In the genomic region with DNA sequence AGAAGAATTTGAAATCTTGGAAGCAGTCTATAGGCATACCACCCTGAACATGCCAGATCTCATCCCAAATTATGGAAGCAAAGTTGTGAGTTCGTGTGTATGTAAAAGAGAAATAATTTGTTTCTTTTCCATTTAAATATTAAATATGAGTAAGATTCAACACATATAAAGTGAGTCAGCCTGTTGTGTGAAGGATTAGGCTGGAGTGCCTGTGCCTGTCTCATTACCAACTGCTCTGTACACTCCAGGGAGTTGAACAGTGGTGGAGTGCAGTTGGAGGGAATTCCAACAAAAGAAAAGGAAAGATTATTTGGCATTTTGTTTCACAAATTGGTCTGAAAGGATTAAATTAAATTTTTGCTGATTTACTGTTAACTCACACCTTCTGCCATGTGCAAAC, we compare ENCODE assay signal across 19 cellular contexts.
"Had no signal": no experiment of that assay in that cellular context is flagged by ENCODE, and none has a peak within 500 bp of the region (broad histone marks: within the 10 kb centered on the region; RNA-seq: fewer than 3 reads in every experiment).

No MANE protein-coding gene starts in this region.

- H3K4me3 ChIP-seq: body of pancreas, coronary artery, esophagus squamous epithelium, gastrocnemius medialis, hepatocyte, prostate gland, smooth muscle cell, suprapubic skin had no signal

- H3K27ac ChIP-seq: body of pancreas, coronary artery, esophagus squamous epithelium, gastrocnemius medialis, hepatocyte, prostate gland, suprapubic skin had no signal

- H3K36me3 Mint-ChIP-seq: memory B cell, natural killer cell had no signal

- H3K79me2 ChIP-seq: hepatocyte had no signal

- H3K27ac Mint-ChIP-seq: activated CD4-positive, alpha-beta T cell treated with anti-CD3 and anti-CD28 coated beads, Interleukin-2, amount 10 ng/mL, durations not matched to agents 24 days and 14 days; activated CD8-positive, alpha-beta T cell treated with anti-CD3 and anti-CD28 coated beads, Interleukin-2, amount 10 ng/mL, durations not matched to agents 7 days and 5 days; activated naive CD4-positive, alpha-beta T cell treated with anti-CD3 and anti-CD28 coated beads, Interleukin-2, amount 50 U/mL, for 72 hours; memory B cell; natural killer cell; stimulated activated naive CD8-positive, alpha-beta T cell treated with anti-CD3 and anti-CD28 coated beads, Interleukin-15, Interleukin-2, amounts not matched to agents 100 ng/mL and 50 ng/mL, for 24 hours had no signal

- H3K4me1 ChIP-seq: body of pancreas, esophagus squamous epithelium, gastrocnemius medialis, prostate gland had no signal

- H3K4me3 Mint-ChIP-seq: activated CD4-positive, alpha-beta T cell treated with anti-CD3 and anti-CD28 coated beads, Interleukin-2, amount 10 ng/mL, durations not matched to agents 24 days and 14 days; activated CD8-positive, alpha-beta T cell treated with anti-CD3 and anti-CD28 coated beads, Interleukin-2, amount 10 ng/mL, durations not matched to agents 7 days and 5 days; memory B cell; natural killer cell; stimulated activated naive CD8-positive, alpha-beta T cell treated with anti-CD3 and anti-CD28 coated beads, Interleukin-15, Interleukin-2, amounts not matched to agents 100 ng/mL and 50 ng/mL, for 24 hours had no signal

- H3K9me3 ChIP-seq: body of pancreas, esophagus squamous epithelium, gastrocnemius medialis, prostate gland, suprapubic skin had no signal

- H3K9me3 Mint-ChIP-seq: activated CD4-positive, alpha-beta T cell treated with anti-CD3 and anti-CD28 coated beads, Interleukin-2, amount 10 ng/mL, durations not matched to agents 24 days and 14 days had no signal

- H3K4me1 Mint-ChIP-seq: activated CD4-positive, alpha-beta T cell treated with anti-CD3 and anti-CD28 coated beads, Interleukin-2, amount 10 ng/mL, durations not matched to agents 24 days and 14 days; memory B cell; natural killer cell had no signal

- DNase-seq: activated CD4-positive, alpha-beta T cell treated with anti-CD3 and anti-CD28 coated beads, Interleukin-2, amount 10 ng/mL, durations not matched to agents 24 days and 14 days; activated CD4-positive, CD25-positive, alpha-beta regulatory T cell; activated CD8-positive, alpha-beta memory T cell treated with anti-CD3 and anti-CD28 coated beads, Interleukin-2, amount 50 U/mL, for 4 hours; activated CD8-positive, alpha-beta T cell treated with anti-CD3 and anti-CD28 coated beads, Interleukin-2, amount 10 ng/mL, durations not matched to agents 7 days and 5 days; activated gamma-delta T cell; activated T-cell treated with anti-CD3 and anti-CD28 coated beads, Interleukin-2, amount 50 U/mL, for 48 hours; central memory CD4-positive, alpha-beta T cell; esophagus squamous epithelium; gastrocnemius medialis; natural killer cell had no signal

- H3K27me3 ChIP-seq: body of pancreas, esophagus squamous epithelium, gastrocnemius medialis, hepatocyte, suprapubic skin had no signal

- H3K36me3 ChIP-seq: esophagus squamous epithelium, gastrocnemius medialis, prostate gland, suprapubic skin had no signal

- H2AFZ ChIP-seq: hepatocyte had no signal

- H3K4me2 ChIP-seq: hepatocyte, smooth muscle cell had no signal

- H3K27me3 Mint-ChIP-seq: activated CD4-positive, alpha-beta T cell treated with anti-CD3 and anti-CD28 coated beads, Interleukin-2, amount 10 ng/mL, durations not matched to agents 24 days and 14 days; memory B cell; stimulated activated naive CD8-positive, alpha-beta T cell treated with anti-CD3 and anti-CD28 coated beads, Interleukin-15, Interleukin-2, amounts not matched to agents 100 ng/mL and 50 ng/mL, for 24 hours had no signal
